ENCODE assay signal across 23 cellular contexts in genomic region chr13:96996886-96997285, GRCh38. TPM values are rescaled to one million over a fixed set of nuclear protein-coding genes. Genes with fewer than 3 reads are reported as not detected.
"Had no signal": no experiment of that assay in that cellular context is flagged by ENCODE, and none has a peak within 500 bp of the region (broad histone marks: within the 10 kb centered on the region; RNA-seq: fewer than 3 reads in every experiment).

No MANE protein-coding gene starts in this region.

- H3K27ac ChIP-seq: HL-60, KMS-11, RWPE1 had no signal

- H3K36me3 Mint-ChIP-seq: IgD-negative memory B cell, T-cell had no signal

- H3K9me3 ChIP-seq: SK-N-SH had no signal

- H3K4me3 ChIP-seq: K562 had no signal

- DNase-seq: Kasumi-1, MM.1S, NCI-H1092 treated with DMSO at 0.1 percent for 48 hours, NCI-H1436, NCI-H187, NCI-H2029, NCI-H2081 treated with DMSO at 0.1 percent for 48 hours, NCI-H2227 treated with DMSO at 0.1 percent for 48 hours, NCI-H524, NCI-H526 treated with DMSO at 0.1 percent for 48 hours, NCI-H748 treated with DMSO at 0.1 percent for 48 hours, PC-3, SHP77, SK-N-SH, SW 1271, T-cell had no signal

- H3K4me3 Mint-ChIP-seq: IgD-negative memory B cell, T-cell had no signal

- H3K27ac Mint-ChIP-seq: IgD-negative memory B cell, T-cell had no signal

- H3K9me2 ChIP-seq: SK-N-SH had no signal

- H3K4me2 ChIP-seq: KMS-11, SK-N-SH had no signal

- ATAC-seq: K562, Panc1, PC-3, T-cell had no signal

RNA-seq across cellular contexts. Expression of gene OXGR1, which starts 2.6 kb away (rescaled TPM):
- total RNA-seq: K562, NCI-H460, PC-3, T-cell had no signal
- polyA plus RNA-seq: IgD-negative memory B cell, SK-N-SH had no signal
